ENCODE assay signal across 35 cellular contexts in genomic region chr10:128912568-128913311, GRCh38.
DNase-seq lines count a peak whose midpoint lies in the region; ATAC-seq, FAIRE-seq and TF ChIP-seq lines count a peak whose summit lies in the region.
"Had no signal": no experiment of that assay in that cellular context is flagged by ENCODE, and none has a peak within 500 bp of the region (broad histone marks: within the 10 kb centered on the region; RNA-seq: fewer than 3 reads in every experiment).

No MANE protein-coding gene starts in this region.

- no peak for TF ChIP-seq RAD21 in GM12878 (IDR thresholded peaks at IDR 0.05; ENCODE audit: insufficient read depth, low read depth, low read length)
- TF ChIP-seq RAD21 in neural cell (conservative IDR thresholded peaks at IDR 0.05), result no peak

- 1% methylated on average over 6 of the region's 6 CpGs for WGBS in GM12878 (ENCODE audit: insufficient coverage, insufficient replicate concordance, low lambda C conversion rate, missing lambda C conversion rate)
- 53 to 63% methylated on average over 6 of the region's 6 CpGs for WGBS in pancreas, 2 donors

- H4K20me1 ChIP-seq in KMS-11 (ENCODE audit: insufficient read depth) (no peaks in the 10 kb centered on the region), GM12878 (ENCODE audit: control insufficient read depth, insufficient read depth) (no peaks in the 10 kb centered on the region), neural cell (ENCODE audit: insufficient read depth) (no peaks in the 10 kb centered on the region)

- H3K9me2 ChIP-seq in neural cell (ENCODE audit: insufficient read depth, low read length), result no peaks in the 10 kb centered on the region
- H3K9me2 ChIP-seq: SK-N-SH had no signal

- no peak for TF ChIP-seq CTCF in KMS-11 (conservative IDR thresholded peaks at IDR 0.05; ENCODE audit: low read depth, low read length)
- TF ChIP-seq CTCF in GM12878 (IDR thresholded peaks at IDR 0.05 in 2 of 3, conservative IDR thresholded peaks at IDR 0.05 in 1 of 3; ENCODE audit: control insufficient read depth in 2 of 3, extremely low read depth in 1 of 3, insufficient read depth in 1 of 3, low read depth in 3 of 3, low read length in 3 of 3), result no peak
- no peak for TF ChIP-seq CTCF in neural cell (IDR thresholded peaks at IDR 0.05; ENCODE audit: poor library complexity, severe bottlenecking)
- no peak for TF ChIP-seq CTCF in pancreas (IDR thresholded peaks at IDR 0.05)

- SMC1A ChIA-PET in GM12878 (lab: Charles Lee; ENCODE audit: uncharacterized antibody, unreplicated experiment), result no interaction called here

- H3K36me3 ChIP-seq in KMS-11 (ENCODE audit: insufficient read depth) (no peaks in the 10 kb centered on the region), GM12878 (ENCODE audit: control insufficient read depth in 2 of 2, insufficient read depth in 2 of 2, low read length in 1 of 2) (no peaks in the 10 kb centered on the region), neural cell (ENCODE audit: insufficient read depth, low read length) (no peaks in the 10 kb centered on the region), pancreas (no peaks in the 10 kb centered on the region)
- H3K36me3 ChIP-seq: cardiac muscle cell, heart left ventricle, left ventricle myocardium inferior, neutrophil, right lobe of liver, upper lobe of left lung had no signal

- RAD21 ChIA-PET in GM12878 (lab: Charles Lee; ENCODE audit: unreplicated experiment), result no interaction called here

- H3K79me2 ChIP-seq in KMS-11 (ENCODE audit: insufficient read depth, low read depth) (no peaks in the 10 kb centered on the region), GM12878 (ENCODE audit: control insufficient read depth, insufficient read depth, low read length) (no peaks in the 10 kb centered on the region), neural cell (replicated peaks; ENCODE audit: insufficient read depth, low read length) (no peaks in the 10 kb centered on the region)

- H3K27me3 ChIP-seq in KMS-11 (ENCODE audit: insufficient read depth, low read depth) (no peaks in the 10 kb centered on the region), GM12878 (replicated peaks in 1 of 2; ENCODE audit: control insufficient read depth in 2 of 2, insufficient read depth in 2 of 2, low read length in 1 of 2) (no peaks in the 10 kb centered on the region), neural cell (ENCODE audit: insufficient read depth, low read depth, low read length) (no peaks in the 10 kb centered on the region), pancreas (peaks cover 0 to 5% (median 0%) of the 10 kb centered on the region in 4 donors)
- H3K27me3 ChIP-seq: cardiac muscle cell, foreskin keratinocyte, right lobe of liver, upper lobe of left lung had no signal

- H3K4me1 ChIP-seq in KMS-11 (ENCODE audit: low read depth, poor library complexity, severe bottlenecking) (peaks cover 45% of the 10 kb centered on the region), GM12878 (ENCODE audit: control insufficient read depth, insufficient read depth, low read length) (no peaks in the 10 kb centered on the region), pancreas (no peaks in the 10 kb centered on the region)
- H3K4me1 ChIP-seq: Caco-2, right lobe of liver, upper lobe of left lung had no signal

- no peak for TF ChIP-seq POLR2A in GM12878 (IDR thresholded peaks at IDR 0.05; ENCODE audit: low read depth, low read length)

- H3K27ac ChIP-seq in KMS-11, result peak overlapping the region; percentile 26
- H3K27ac ChIP-seq in GM12878 (ENCODE audit: control insufficient read depth, insufficient read depth), result no peak overlapping the region
- no peak overlapping the region for H3K27ac ChIP-seq in neural cell (ENCODE audit: low read length)
- H3K27ac ChIP-seq in pancreas, result no peak overlapping the region
- H3K27ac ChIP-seq: C4-2B, cardiac muscle cell, foreskin keratinocyte, heart left ventricle, left ventricle myocardium inferior, neutrophil, PC-9, right lobe of liver, upper lobe of left lung had no signal

- FAIRE-seq in GM12878 (lab: Jason Lieb, UNC) (no peak), pancreas (lab: Jason Lieb, UNC) (no peak)
- FAIRE-seq: astrocyte, H1, keratinocyte had no signal

- H3K4me3 ChIP-seq in KMS-11 (IDR thresholded peaks at IDR 0.05; ENCODE audit: insufficient read depth, low read depth, low read length) (no peak overlapping the region), GM12878 (no peak overlapping the region), neural cell (ENCODE audit: low read length) (no peak overlapping the region), pancreas (no peak overlapping the region)
- H3K4me3 ChIP-seq: cardiac muscle cell, heart left ventricle, left ventricle myocardium inferior, PC-9, right lobe of liver, upper lobe of left lung had no signal

- H3K4me2 ChIP-seq in KMS-11 (peak overlapping the region; percentile 33; the same call in 1 of the 2 replicates), GM12878 (ENCODE audit: control insufficient read depth, insufficient read depth) (no peak overlapping the region), neural cell (ENCODE audit: low read length) (no peak overlapping the region)
- H3K4me2 ChIP-seq: PC-9, SK-N-SH had no signal

- POLR2A ChIA-PET in GM12878 (lab: Charles Lee), result no interaction called here

- H3K9me3 ChIP-seq in GM12878 (replicated peaks; ENCODE audit: control insufficient read depth, insufficient read depth, low read length), result no peaks in the 10 kb centered on the region
- no peaks in the 10 kb centered on the region for H3K9me3 ChIP-seq in neural cell (ENCODE audit: low read length)
- H3K9me3 ChIP-seq in pancreas, result no peaks in the 10 kb centered on the region
- H3K9me3 ChIP-seq: Caco-2, left ventricle myocardium inferior, neutrophil, right lobe of liver, SK-N-SH, upper lobe of left lung had no signal

- ATAC-seq in GM12878, result no peak
- no peak for ATAC-seq in pancreas
- ATAC-seq: activated CD8-positive, alpha-beta T cell treated with anti-CD3 and anti-CD28 coated beads for 36 hours; activated naive CD4-positive, alpha-beta T cell treated with anti-CD3 and anti-CD28 coated beads, Interleukin-2, amount 50 U/mL, for 72 hours; esophagus mucosa; foreskin keratinocyte; heart left ventricle; right lobe of liver; T-helper 17 cell had no signal

- H3K9ac ChIP-seq in KMS-11, result no peak overlapping the region
- H3K9ac ChIP-seq in GM12878 (ENCODE audit: control insufficient read depth, insufficient read depth, low read length), result no peak overlapping the region
- no peak overlapping the region for H3K9ac ChIP-seq in neural cell (ENCODE audit: low read length)
- H3K9ac ChIP-seq: SK-N-SH had no signal

- intact Hi-C loops in GM12878 (cut with micrococcal nuclease; ENCODE audit: unreplicated experiment), result no loop called here
- intact Hi-C loops in pancreas (cut with DNase I), result no loop called here

- no peak for TF ChIP-seq EP300 in GM12878 (IDR thresholded peaks at IDR 0.05; ENCODE audit: borderline replicate concordance in 1 of 2, control insufficient read depth in 1 of 2, low read depth in 2 of 2, low read length in 2 of 2)
- no peak for TF ChIP-seq EP300 in neural cell (conservative IDR thresholded peaks at IDR 0.05; ENCODE audit: poor library complexity, severe bottlenecking)

- in situ Hi-C loops in GM12878 (cut with MboI), result no loop called here

- BruUV-seq in GM12878 (replicated peaks; lab: Mats Ljungman, UMichigan), result no TSS peak

- DNase-seq in DMS79 treated with DMSO at 0.1 percent for 48 hours (lab: John Stamatoyannopoulos, UW) (peak; percentile 3), DMS79 (lab: John Stamatoyannopoulos, UW) (no peak), GM12878 (ENCODE audit: low read depth, low spot score) (no peak), pancreas (no peak), NK-92 (lab: John Stamatoyannopoulos, UW; ENCODE audit: unreplicated experiment) (no peak), epidermal melanocyte (ENCODE audit: insufficient read length, low spot score) (no peak)
- DNase-seq: 8988T; activated CD8-positive, alpha-beta T cell treated with anti-CD3 and anti-CD28 coated beads for 36 hours; Caco-2; endodermal cell; foreskin keratinocyte; heart left ventricle; HFFc6; left ventricle myocardium inferior; mesenchymal stem cell; NCI-H1092 treated with DMSO at 0.1 percent for 48 hours; NCI-H187 treated with DMSO at 0.1 percent for 48 hours; NCI-H524 treated with DMSO at 0.1 percent for 48 hours; PC-9; right lobe of liver; SK-N-SH; stimulated activated CD4-positive, alpha-beta T cell treated with anti-CD3 and anti-CD28 coated beads, Interleukin-2, amount 100 ng/mL, for 48 hours; substantia nigra; T-helper 17 cell; upper lobe of left lung had no signal

- H3F3A ChIP-seq in neural cell (ENCODE audit: insufficient read depth, low read length, poor library complexity, severe bottlenecking), result no peaks in the 10 kb centered on the region

- CTCF ChIA-PET in GM12878 (lab: Yijun Ruan, JAX), result no interaction called here

- peak overlapping the region; percentile 46; the same call in 1 of the 2 replicates for H2AFZ ChIP-seq in KMS-11 (ENCODE audit: low read depth)
- no peak overlapping the region for H2AFZ ChIP-seq in GM12878 (ENCODE audit: control insufficient read depth, low read depth, low read length)
- no peak overlapping the region for H2AFZ ChIP-seq in neural cell (ENCODE audit: low read depth, low read length)
- H2AFZ ChIP-seq: PC-9 had no signal

TF ChIP-seq in neural cell, 6 proteins besides CTCF, POLR2A, EP300 and RAD21 (continues in another document):
- TF ChIP-seq MXI1 (conservative IDR thresholded peaks at IDR 0.05; ENCODE audit: poor library complexity, severe bottlenecking), result peak; percentile 38
- peak; percentile 70 for TF ChIP-seq REST (IDR thresholded peaks at IDR 0.05; ENCODE audit: borderline replicate concordance)
